In genomic region chr1:34859442-34860200, GRCh38 we compare ENCODE assay signal across 8 cellular contexts. TPM values are rescaled to one million over a fixed set of nuclear protein-coding genes. Genes with fewer than 3 reads are reported as not detected.
A peak's percentile ranks its signal among the peaks of the same experiment; 100 is the strongest.
DNase-seq lines count a peak whose midpoint lies in the region; ATAC-seq, FAIRE-seq and TF ChIP-seq lines count a peak whose summit lies in the region.

TSS of gene SMIM12 (minus strand) at chr1:34859749. CDS start at chr1:34855977, 3,772 bp downstream.

- H3K4me2 ChIP-seq in KMS-11: peak within 1 kb of the TSS; percentile 92

- WGBS in esophagus muscularis mucosa: 3% methylated on average over 20 of the region's 47 CpGs

- no peaks in the 10 kb centered on the region for H3K9me3 ChIP-seq in esophagus muscularis mucosa

- H3K79me2 ChIP-seq in KMS-11 (ENCODE audit: insufficient read depth, low read depth): peaks cover 36% of the 10 kb centered on the region

- peak; percentile 91 for TF ChIP-seq POLR2A in esophagus muscularis mucosa (IDR thresholded peaks at IDR 0.05; ENCODE audit: low read depth)

- peaks cover 49% of the 10 kb centered on the region for H3K4me1 Mint-ChIP-seq in activated T-cell treated with anti-CD3 and anti-CD28 coated beads, Interleukin-2, amount 50 U/mL, for 72 hours (ENCODE audit: low read depth)

- H3K36me3 ChIP-seq in KMS-11 (ENCODE audit: insufficient read depth) (no peaks in the 10 kb centered on the region), esophagus muscularis mucosa (peaks cover 11 to 15% (median 14%) of the 10 kb centered on the region in 4 donors)

- peak within 1 kb of the TSS; percentile 92 for H2AFZ ChIP-seq in KMS-11 (ENCODE audit: low read depth)

- H3K27ac Mint-ChIP-seq in activated T-cell treated with anti-CD3 and anti-CD28 coated beads, Interleukin-2, amount 50 U/mL, for 72 hours: peak within 1 kb of the TSS; percentile 98

- H3K27ac ChIP-seq in KMS-11 (peak within 1 kb of the TSS; percentile 40), esophagus muscularis mucosa (replicated peaks in 1 of 4) (peak within 1 kb of the TSS; percentile 81 to 92 (median 92))

- DNase-seq in DMS79 (lab: John Stamatoyannopoulos, UW) (peak; percentile 79), RCC 7860 (ENCODE audit: low spot score) (peak; percentile 87), esophagus muscularis mucosa (ENCODE audit: extremely low spot score) (peak; percentile 97), myocyte (ENCODE audit: low read depth) (peak; percentile 97)
- peak; percentile 94 to 95 for DNase-seq in activated T-cell treated with anti-CD3 and anti-CD28 coated beads, Interleukin-2, amount 50 U/mL, for 72 hours
- DNase-seq in stimulated activated CD8-positive, alpha-beta memory T cell treated with anti-CD3 and anti-CD28 coated beads, Interleukin-7, amount 100 ng/mL, for 48 hours (ENCODE audit: extremely low read depth in 1 of 2, low read depth in 1 of 2): peak; percentile 89 to 94

- H3K4me1 ChIP-seq in KMS-11 (ENCODE audit: low read depth, poor library complexity, severe bottlenecking): peaks cover 22% of the 10 kb centered on the region
- H3K4me1 ChIP-seq in esophagus muscularis mucosa: peaks cover 28 to 40% (median 33%) of the 10 kb centered on the region in 4 donors

- H3K4me3 Mint-ChIP-seq in activated T-cell treated with anti-CD3 and anti-CD28 coated beads, Interleukin-2, amount 50 U/mL, for 72 hours: peak within 1 kb of the TSS; percentile 93 to 99

- peak; percentile 96 for ATAC-seq in GM21723 (IDR thresholded peaks at IDR 0.05; ENCODE audit: unreplicated experiment)
- ATAC-seq in activated T-cell treated with anti-CD3 and anti-CD28 coated beads, Interleukin-2, amount 50 U/mL, for 72 hours (replicated peaks in 1 of 2): peak; percentile 96 to 98

- peak; percentile 82 for FAIRE-seq in RCC 7860 (lab: Jason Lieb, UNC)

- no peaks in the 10 kb centered on the region for H3K27me3 Mint-ChIP-seq in activated T-cell treated with anti-CD3 and anti-CD28 coated beads, Interleukin-2, amount 50 U/mL, for 72 hours (ENCODE audit: low read depth)

- TF ChIP-seq EP300 in esophagus muscularis mucosa (IDR thresholded peaks at IDR 0.05): no peak

- TF ChIP-seq CTCF in KMS-11 (conservative IDR thresholded peaks at IDR 0.05; ENCODE audit: low read depth, low read length) (peak; percentile 74), esophagus muscularis mucosa (IDR thresholded peaks at IDR 0.05) (peak; percentile 85 to 93 (median 88))

- H3K9ac ChIP-seq in KMS-11: peak within 1 kb of the TSS; percentile 82

- H3K36me3 Mint-ChIP-seq in activated T-cell treated with anti-CD3 and anti-CD28 coated beads, Interleukin-2, amount 50 U/mL, for 72 hours (ENCODE audit: insufficient read depth in 2 of 2): peaks cover 2 to 8% of the 10 kb centered on the region in 2 donors

- H3K27me3 ChIP-seq in KMS-11 (ENCODE audit: insufficient read depth, low read depth) (no peaks in the 10 kb centered on the region), esophagus muscularis mucosa (no peaks in the 10 kb centered on the region)

- H3K9me3 Mint-ChIP-seq in activated T-cell treated with anti-CD3 and anti-CD28 coated beads, Interleukin-2, amount 50 U/mL, for 72 hours: no peaks in the 10 kb centered on the region

- intact Hi-C loops in esophagus muscularis mucosa (cut with DNase I): loop anchor here (10.0 kb wide), 1 partner anchor 125 kb away; the partner anchor contains the start of gene TMEM35B

- peak within 1 kb of the TSS; percentile 91 for H3K4me3 ChIP-seq in KMS-11 (IDR thresholded peaks at IDR 0.05; ENCODE audit: insufficient read depth, low read depth, low read length)
- peak within 1 kb of the TSS; percentile 88 to 98 (median 92) for H3K4me3 ChIP-seq in esophagus muscularis mucosa

- H4K20me1 ChIP-seq in KMS-11 (ENCODE audit: insufficient read depth): no peaks in the 10 kb centered on the region

RNA-seq across cellular contexts. Expression of gene SMIM12, which starts in this region (rescaled TPM):
- total RNA-seq in activated T-cell treated with anti-CD3 and anti-CD28 coated beads, Interleukin-2, amount 50 U/mL, for 72 hours: 10 to 100 TPM; 50.8 to 52.8 TPM
- total RNA-seq in esophagus muscularis mucosa (10 to 100 TPM; 29.5 to 45.4 (median 39.0) TPM), myocyte (17.6 and 23.8 TPM in 2 replicates)
- polyA plus RNA-seq in myocyte (2012): 44.6 TPM

Comparison
In these comparisons a context has a peak if more than half of its experiments do, and no peak if none do; other contexts are left out.
1. Peak in every context shown above with its lines: DNase-seq, ATAC-seq, H3K4me3 ChIP-seq and H3K27ac ChIP-seq.